In genomic region chr9:131361202-131361833, GRCh38 we compare ENCODE assay signal across 10 cellular contexts. TPM values are rescaled to one million over a fixed set of nuclear protein-coding genes. Genes with fewer than 3 reads are reported as not detected.
DNase-seq lines count a peak whose midpoint lies in the region; ATAC-seq and TF ChIP-seq lines count a peak whose summit lies in the region.
"Had no signal": no experiment of that assay in that cellular context is flagged by ENCODE, and none has a peak within 500 bp of the region (broad histone marks: within the 10 kb centered on the region; RNA-seq: fewer than 3 reads in every experiment).

No MANE protein-coding gene starts in this region.

- H3K4me1 ChIP-seq in left ventricle myocardium inferior (peaks cover 26% of the 10 kb centered on the region), vagina (peaks cover 17% of the 10 kb centered on the region), BE2C (peaks cover 6% of the 10 kb centered on the region)
- H3K4me1 ChIP-seq: adrenal gland had no signal

- H3K36me3 Mint-ChIP-seq in immature natural killer cell, result no peaks in the 10 kb centered on the region

- H3K27ac Mint-ChIP-seq in immature natural killer cell, result no peak overlapping the region

- H3K36me3 ChIP-seq in left ventricle myocardium inferior (no peaks in the 10 kb centered on the region), vagina (no peaks in the 10 kb centered on the region), BE2C (no peaks in the 10 kb centered on the region)
- H3K36me3 ChIP-seq: adrenal gland had no signal

- H3K4me3 ChIP-seq in left ventricle myocardium inferior (no peak overlapping the region), vagina (no peak overlapping the region), BE2C (ENCODE audit: low read depth, low read length) (no peak overlapping the region)
- H3K4me3 ChIP-seq: adrenal gland had no signal

- H3K9me3 ChIP-seq in left ventricle myocardium inferior (replicated peaks), result no peaks in the 10 kb centered on the region
- H3K9me3 ChIP-seq in vagina, result no peaks in the 10 kb centered on the region
- no peaks in the 10 kb centered on the region for H3K9me3 ChIP-seq in BE2C
- H3K9me3 ChIP-seq: adrenal gland had no signal

- ATAC-seq in left ventricle myocardium superior, result no peak
- peak; percentile 77 for ATAC-seq in left colon
- ATAC-seq in HG03135 (IDR thresholded peaks at IDR 0.05; ENCODE audit: unreplicated experiment), result no peak

- H3K4me1 Mint-ChIP-seq in immature natural killer cell, result peaks cover 0 to 4% of the 10 kb centered on the region in 2 donors

- intact Hi-C loops in left ventricle myocardium inferior (cut with micrococcal nuclease) (loop anchor here (10.0 kb wide), 1 partner anchor 113 kb away; no protein-coding TSS in a partner anchor), left ventricle myocardium superior (cut with micrococcal nuclease) (loop anchor here (10.0 kb wide), 1 partner anchor 383 kb away; the partner anchor contains the start of gene RAPGEF1), left colon (cut with DNase I, micrococcal nuclease) (loop anchor here in 1 of 2 donors (10.0 kb wide), 1 partner anchor 113 kb away; no protein-coding TSS in a partner anchor), vagina (cut with DNase I) (no loop called here)

- no peak for DNase-seq in left ventricle myocardium inferior
- DNase-seq in left ventricle myocardium superior, result no peak
- peak; percentile 39 for DNase-seq in activated CD8-positive, alpha-beta memory T cell treated with anti-CD3 and anti-CD28 coated beads, Interleukin-2, amount 50 U/mL, for 4 hours
- peak in 1 of 2 donors; percentile 42 for DNase-seq in left colon
- no peak for DNase-seq in vagina (ENCODE audit: extremely low spot score in 2 of 2)
- no peak for DNase-seq in immature natural killer cell
- DNase-seq in BE2C, result no peak
- DNase-seq: NCI-H82 had no signal

- TF ChIP-seq POLR2A in vagina (IDR thresholded peaks at IDR 0.05), result no peak

- H3K27me3 ChIP-seq in left ventricle myocardium inferior (ENCODE audit: low read depth) (no peaks in the 10 kb centered on the region), vagina (no peaks in the 10 kb centered on the region), BE2C (no peaks in the 10 kb centered on the region)
- H3K27me3 ChIP-seq: adrenal gland had no signal

- H3K27me3 Mint-ChIP-seq in immature natural killer cell (ENCODE audit: low read depth in 3 of 3), result no peaks in the 10 kb centered on the region

- TF ChIP-seq CTCF in left ventricle myocardium inferior (IDR thresholded peaks at IDR 0.05; ENCODE audit: borderline replicate concordance), result no peak
- TF ChIP-seq CTCF in vagina (IDR thresholded peaks at IDR 0.05), result no peak
- no peak for TF ChIP-seq CTCF in BE2C (IDR thresholded peaks at IDR 0.05; ENCODE audit: low read depth, low read length)

- H3K27ac ChIP-seq in left ventricle myocardium inferior (replicated peaks), result peak overlapping the region; percentile 30
- peak overlapping the region; percentile 9 for H3K27ac ChIP-seq in vagina
- H3K27ac ChIP-seq: adrenal gland had no signal

- no peak overlapping the region for H3K4me3 Mint-ChIP-seq in immature natural killer cell

- H3K9me3 Mint-ChIP-seq in immature natural killer cell, result no peaks in the 10 kb centered on the region

RNA-seq across cellular contexts. Expression of gene PRRC2B, which starts 32.6 kb away (rescaled TPM):
- total RNA-seq in left ventricle myocardium inferior (109 TPM), left ventricle myocardium superior (144 TPM), left colon (100 to 1,000 TPM; 110 to 114 TPM), vagina (116 TPM)
- polyA plus RNA-seq in immature natural killer cell, result 10 to 100 TPM in 1 of 3 donors, 1 to 10 TPM in 2; 2.0 to 48.1 (median 9.6) TPM
- polyA plus RNA-seq in BE2C (2012; ENCODE audit: insufficient read depth, insufficient read length, low read depth), result 119 TPM
